Comparison of ENCODE assay signal across 21 cellular contexts in the genomic region with DNA sequence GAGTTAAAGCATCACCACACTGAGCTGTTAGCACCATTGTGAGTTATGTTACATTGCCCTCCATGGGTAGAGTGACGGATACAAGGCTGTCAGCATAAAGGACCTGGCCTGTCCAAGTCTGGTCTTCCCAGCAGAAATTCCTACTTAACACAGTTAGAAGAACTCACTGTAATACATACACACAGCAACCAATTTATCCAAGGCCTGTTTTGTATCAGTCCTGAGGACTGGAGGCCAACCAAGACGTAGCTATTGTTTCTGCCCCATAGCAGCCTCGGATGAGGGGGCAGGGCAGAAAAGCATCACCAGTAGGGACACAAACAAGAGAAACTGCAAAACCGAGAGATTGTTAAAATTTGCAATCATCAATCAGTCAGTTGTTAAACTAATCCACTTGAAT.
DNase-seq lines count a peak whose midpoint lies in the region; ATAC-seq and TF ChIP-seq lines count a peak whose summit lies in the region.
"Had no signal": no experiment of that assay in that cellular context is flagged by ENCODE, and none has a peak within 500 bp of the region (broad histone marks: within the 10 kb centered on the region; RNA-seq: fewer than 3 reads in every experiment).

No MANE protein-coding gene starts in this region.

- DNase-seq in SK-N-SH (no peak), neural crest cell (ENCODE audit: low read depth, low spot score) (no peak), sigmoid colon (no peak), osteocyte (ENCODE audit: extremely low spot score, unreplicated experiment) (no peak), 8988T (no peak), NCI-H510A treated with DMSO at 0.1 percent for 48 hours (lab: John Stamatoyannopoulos, UW) (no peak)
- DNase-seq: Calu3; CD8-positive, alpha-beta memory T cell; GDM1; NCI-H1105; NCI-H2029 treated with DMSO at 0.1 percent for 48 hours; NCI-H226; NCI-H524 treated with DMSO at 0.1 percent for 48 hours; NCI-H82; OCI-M1 had no signal

- H3K27me3 ChIP-seq in SK-N-SH (ENCODE audit: insufficient read depth) (no peaks in the 10 kb centered on the region), sigmoid colon (no peaks in the 10 kb centered on the region)
- H3K27me3 ChIP-seq: SJCRH30 had no signal

- peaks cover 3% of the 10 kb centered on the region for H3K27me3 Mint-ChIP-seq in neural crest cell (ENCODE audit: low read depth)
- peaks cover 17% of the 10 kb centered on the region for H3K27me3 Mint-ChIP-seq in osteocyte (ENCODE audit: unreplicated experiment)

- H3K9me3 ChIP-seq in SK-N-SH (no peaks in the 10 kb centered on the region), sigmoid colon (no peaks in the 10 kb centered on the region)
- H3K9me3 ChIP-seq: SJCRH30 had no signal

- peak overlapping the region; percentile 98 for H3K27ac Mint-ChIP-seq in neural crest cell (ENCODE audit: unreplicated experiment)
- no peak overlapping the region for H3K27ac Mint-ChIP-seq in osteocyte (ENCODE audit: unreplicated experiment)

- no peaks in the 10 kb centered on the region for H4K20me1 ChIP-seq in SK-N-SH (ENCODE audit: insufficient read depth)

- H3K36me3 ChIP-seq in SK-N-SH (replicated peaks in 1 of 2; ENCODE audit: control insufficient read depth in 1 of 2, insufficient read depth in 2 of 2, low read length in 1 of 2) (no peaks in the 10 kb centered on the region), sigmoid colon (no peaks in the 10 kb centered on the region)
- H3K36me3 ChIP-seq: SJCRH30 had no signal

- H3K4me3 Mint-ChIP-seq in neural crest cell (peak overlapping the region; percentile 79), osteocyte (ENCODE audit: unreplicated experiment) (no peak overlapping the region)
- H3K4me3 Mint-ChIP-seq: CD8-positive, alpha-beta memory T cell had no signal

- no peaks in the 10 kb centered on the region for H3K9me2 ChIP-seq in SK-N-SH

- intact Hi-C loops in sigmoid colon (cut with DNase I): loop anchor here (1.0 to 5.0 kb wide), 2 partner anchors 41 to 205 kb away; partner anchors contain the start of gene RASGRF2

- POLR2A ChIA-PET in SK-N-SH (lab: Yijun Ruan, JAX): no interaction called here

- H3K27ac ChIP-seq in SK-N-SH (ENCODE audit: low read depth in 2 of 2, low read length in 1 of 2) (no peak overlapping the region; a peak in 1 of 4 replicates), sigmoid colon (peak overlapping the region in 3 of 4 donors; percentile 73 to 81 (median 73))
- H3K27ac ChIP-seq: 22Rv1, C4-2B had no signal

- ATAC-seq in SK-N-SH treated with all-trans-retinoic acid at 6 μM for 48 hours (peak; percentile 16; the same call in 1 of the 3 replicates), HG03460 (IDR thresholded peaks at IDR 0.05; ENCODE audit: unreplicated experiment) (no peak)

- H3K9me3 Mint-ChIP-seq in neural crest cell (peaks cover 4% of the 10 kb centered on the region), osteocyte (ENCODE audit: unreplicated experiment) (no peaks in the 10 kb centered on the region)
- H3K9me3 Mint-ChIP-seq: CD8-positive, alpha-beta memory T cell; IgD-negative memory B cell had no signal

- H3K4me1 ChIP-seq in SK-N-SH (ENCODE audit: control insufficient read depth in 1 of 2, insufficient read depth in 2 of 2, low read depth in 1 of 2, low read length in 1 of 2): peaks cover 0 to 13% of the 10 kb centered on the region in 2 experiments; a peak in 1 of 4 replicates
- H3K4me1 ChIP-seq in sigmoid colon: peaks cover 0 to 29% (median 12%) of the 10 kb centered on the region in 4 donors

- no peak for TF ChIP-seq CTCF in SK-N-SH (IDR thresholded peaks at IDR 0.05)
- no peak for TF ChIP-seq CTCF in neural crest cell (conservative IDR thresholded peaks at IDR 0.05)
- TF ChIP-seq CTCF in sigmoid colon (IDR thresholded peaks at IDR 0.05): no peak
- no peak for TF ChIP-seq CTCF in osteocyte (IDR thresholded peaks at IDR 0.05)

- H3K79me2 ChIP-seq in SK-N-SH (ENCODE audit: insufficient read depth): no peaks in the 10 kb centered on the region

- CTCF ChIA-PET in SK-N-SH (lab: Yijun Ruan, JAX): interaction anchor here (0.9 to 3.1 kb wide), 7 partner anchors 10 to 490 kb away, joined by 3 to 27 read pairs (median 5); no protein-coding TSS in a partner anchor

- peaks cover 57% of the 10 kb centered on the region for H3K4me1 Mint-ChIP-seq in neural crest cell
- H3K4me1 Mint-ChIP-seq in osteocyte (ENCODE audit: unreplicated experiment): peaks cover 23% of the 10 kb centered on the region

- no peaks in the 10 kb centered on the region for H3F3A ChIP-seq in SK-N-SH (replicated peaks; ENCODE audit: insufficient read depth)

- H3K4me2 ChIP-seq in SK-N-SH: no peak overlapping the region

- no peaks in the 10 kb centered on the region for H3K36me3 Mint-ChIP-seq in neural crest cell (ENCODE audit: low read depth)
- H3K36me3 Mint-ChIP-seq in osteocyte (ENCODE audit: unreplicated experiment): no peaks in the 10 kb centered on the region

- no peak for TF ChIP-seq POLR2A in sigmoid colon (IDR thresholded peaks at IDR 0.05)

- no peak overlapping the region for H2AFZ ChIP-seq in SK-N-SH (ENCODE audit: low read depth)

- WGBS in SK-N-SH (ENCODE audit: low lambda C conversion rate): 76% methylated on average over 4 of the region's 4 CpGs
- 81 to 89% methylated on average over 4 of the region's 4 CpGs for WGBS in sigmoid colon, 2 donors

- H3K9ac ChIP-seq in SK-N-SH: no peak overlapping the region

- no peak overlapping the region for H3K4me3 ChIP-seq in SK-N-SH (ENCODE audit: low read depth in 2 of 2, low read length in 1 of 2)
- peak overlapping the region in 1 of 4 donors; percentile 4 for H3K4me3 ChIP-seq in sigmoid colon
- H3K4me3 ChIP-seq: SJCRH30 had no signal

- no peak for TF ChIP-seq EP300 in SK-N-SH (IDR thresholded peaks at IDR 0.05; ENCODE audit: borderline replicate concordance in 1 of 2, low read depth in 1 of 2, low read length in 1 of 2)
- TF ChIP-seq EP300 in sigmoid colon (IDR thresholded peaks at IDR 0.05): peak in 1 of 4 donors; percentile 40

- TF ChIP-seq RAD21 in SK-N-SH (IDR thresholded peaks at IDR 0.05; ENCODE audit: low read length): no peak

TF ChIP-seq in SK-N-SH treated with all-trans-retinoic acid at 6 μM for 48 hours, 23 proteins besides CTCF, POLR2A, EP300 and RAD21 (continues in another document):
- TF ChIP-seq CSDC2 (CRISPR knock-in tag; IDR thresholded peaks at IDR 0.05) (no peak), ZNF8 (CRISPR knock-in tag; IDR thresholded peaks at IDR 0.05) (no peak), ISL1 (CRISPR knock-in tag; IDR thresholded peaks at IDR 0.05) (peak; percentile 44), CSRNP3 (CRISPR knock-in tag; IDR thresholded peaks at IDR 0.05) (no peak), ZNF70 (CRISPR knock-in tag; IDR thresholded peaks at IDR 0.05) (no peak), ARNTL (CRISPR knock-in tag; IDR thresholded peaks at IDR 0.05; ENCODE audit: borderline replicate concordance, low read depth) (no peak), GLIS3 (CRISPR knock-in tag; IDR thresholded peaks at IDR 0.05) (no peak), SNAI2 (CRISPR knock-in tag; IDR thresholded peaks at IDR 0.05) (0 out of 2 replicates have a peak, but pooled peaks have one; percentile 17)

TF ChIP-seq in SK-N-SH, 30 proteins besides CTCF, POLR2A, EP300 and RAD21:
- TF ChIP-seq, protein P1, sequence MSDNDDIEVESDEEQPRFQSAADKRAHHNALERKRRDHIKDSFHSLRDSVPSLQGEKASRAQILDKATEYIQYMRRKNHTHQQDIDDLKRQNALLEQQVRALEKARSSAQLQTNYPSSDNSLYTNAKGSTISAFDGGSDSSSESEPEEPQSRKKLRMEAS (IDR thresholded peaks at IDR 0.05; ENCODE audit: low read depth): no peak
- no peak for TF ChIP-seq TCF12 (IDR thresholded peaks at IDR 0.05)

Comparison
In these comparisons a context has a peak if more than half of its experiments do, and no peak if none do; other contexts are left out.
1. H3K27ac ChIP-seq: peak in sigmoid colon (3 of 4); none in SK-N-SH (0 of 2).